1 cellular context compared by ENCODE assay signal in genomic region chr16:2911580-2912329, GRCh38.
TF ChIP-seq lines count a peak whose summit lies in the region.

TSS of gene FLYWCH1 (plus strand) at chr16:2911931. CDS start at chr16:2929686, 17,755 bp downstream.

TF ChIP-seq in HepG2, 621 proteins besides CTCF, POLR2A, EP300 and RAD21 (continued from another document and continues in another):
- TF ChIP-seq, protein P1, sequence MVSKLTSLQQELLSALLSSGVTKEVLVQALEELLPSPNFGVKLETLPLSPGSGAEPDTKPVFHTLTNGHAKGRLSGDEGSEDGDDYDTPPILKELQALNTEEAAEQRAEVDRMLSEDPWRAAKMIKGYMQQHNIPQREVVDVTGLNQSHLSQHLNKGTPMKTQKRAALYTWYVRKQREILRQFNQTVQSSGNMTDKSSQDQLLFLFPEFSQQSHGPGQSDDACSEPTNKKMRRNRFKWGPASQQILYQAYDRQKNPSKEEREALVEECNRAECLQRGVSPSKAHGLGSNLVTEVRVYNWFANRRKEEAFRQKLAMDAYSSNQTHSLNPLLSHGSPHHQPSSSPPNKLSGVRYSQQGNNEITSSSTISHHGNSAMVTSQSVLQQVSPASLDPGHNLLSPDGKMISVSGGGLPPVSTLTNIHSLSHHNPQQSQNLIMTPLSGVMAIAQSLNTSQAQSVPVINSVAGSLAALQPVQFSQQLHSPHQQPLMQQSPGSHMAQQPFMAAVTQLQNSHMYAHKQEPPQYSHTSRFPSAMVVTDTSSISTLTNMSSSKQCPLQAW (CRISPR knock-in tag; IDR thresholded peaks at IDR 0.05): peak; percentile 81; the same call in 1 of the 2 replicates
- TF ChIP-seq, protein P2, sequence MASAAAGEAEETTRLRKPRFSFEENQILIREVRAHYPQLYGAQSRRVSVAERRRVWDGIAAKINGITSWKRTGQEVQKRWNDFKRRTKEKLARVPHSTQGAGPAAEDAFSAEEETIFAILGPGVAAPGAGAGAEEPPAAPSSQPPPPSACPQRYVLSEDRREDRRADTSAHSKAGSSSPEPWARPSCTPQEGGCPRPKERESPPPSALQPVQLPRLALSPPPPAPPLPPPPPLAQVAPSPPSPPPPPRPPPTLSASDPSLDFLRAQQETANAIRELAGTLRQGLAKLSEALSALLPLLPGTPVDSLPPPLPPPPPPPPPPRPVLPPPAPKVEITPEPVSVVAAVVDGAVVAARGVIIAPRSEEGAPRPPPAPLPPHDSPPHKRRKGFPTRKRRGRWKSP (CRISPR knock-in tag; IDR thresholded peaks at IDR 0.05): 0 out of 2 replicates have a peak, but pooled peaks have one; percentile 32
- no peak for TF ChIP-seq ZNF414 (CRISPR knock-in tag; IDR thresholded peaks at IDR 0.05)
- TF ChIP-seq, protein P3, sequence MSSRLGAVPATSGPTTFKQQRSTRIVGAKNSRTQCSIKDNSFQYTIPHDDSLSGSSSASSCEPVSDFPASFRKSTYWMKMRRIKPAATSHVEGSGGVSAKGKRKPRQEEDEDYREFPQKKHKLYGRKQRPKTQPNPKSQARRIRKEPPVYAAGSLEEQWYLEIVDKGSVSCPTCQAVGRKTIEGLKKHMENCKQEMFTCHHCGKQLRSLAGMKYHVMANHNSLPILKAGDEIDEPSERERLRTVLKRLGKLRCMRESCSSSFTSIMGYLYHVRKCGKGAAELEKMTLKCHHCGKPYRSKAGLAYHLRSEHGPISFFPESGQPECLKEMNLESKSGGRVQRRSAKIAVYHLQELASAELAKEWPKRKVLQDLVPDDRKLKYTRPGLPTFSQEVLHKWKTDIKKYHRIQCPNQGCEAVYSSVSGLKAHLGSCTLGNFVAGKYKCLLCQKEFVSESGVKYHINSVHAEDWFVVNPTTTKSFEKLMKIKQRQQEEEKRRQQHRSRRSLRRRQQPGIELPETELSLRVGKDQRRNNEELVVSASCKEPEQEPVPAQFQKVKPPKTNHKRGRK (CRISPR knock-in tag; IDR thresholded peaks at IDR 0.05): no peak
- no peak for TF ChIP-seq TCF12 (IDR thresholded peaks at IDR 0.05)
- no peak for TF ChIP-seq TCF12 (CRISPR knock-in tag; IDR thresholded peaks at IDR 0.05)
- 0 out of 2 replicates have a peak, but pooled peaks have one; percentile 25 for TF ChIP-seq ZBTB3 (CRISPR knock-in tag; IDR thresholded peaks at IDR 0.05; ENCODE audit: borderline replicate concordance, low read depth)
- TF ChIP-seq ZNF230 (CRISPR knock-in tag; IDR thresholded peaks at IDR 0.05): no peak
- peak; percentile 66; the same call in 1 of the 2 replicates for TF ChIP-seq HNRNPUL1 (IDR thresholded peaks at IDR 0.05; ENCODE audit: low read depth, low read length)
- no peak for TF ChIP-seq SSRP1 (CRISPR knock-in tag; IDR thresholded peaks at IDR 0.05)
- peak; percentile 55; the same call in 1 of the 2 replicates for TF ChIP-seq SALL2 (CRISPR knock-in tag; IDR thresholded peaks at IDR 0.05)
- TF ChIP-seq KDM5A (IDR thresholded peaks at IDR 0.05; ENCODE audit: borderline replicate concordance, low read length): peak; percentile 72; the same call in 1 of the 2 replicates
- TF ChIP-seq, protein P4, sequence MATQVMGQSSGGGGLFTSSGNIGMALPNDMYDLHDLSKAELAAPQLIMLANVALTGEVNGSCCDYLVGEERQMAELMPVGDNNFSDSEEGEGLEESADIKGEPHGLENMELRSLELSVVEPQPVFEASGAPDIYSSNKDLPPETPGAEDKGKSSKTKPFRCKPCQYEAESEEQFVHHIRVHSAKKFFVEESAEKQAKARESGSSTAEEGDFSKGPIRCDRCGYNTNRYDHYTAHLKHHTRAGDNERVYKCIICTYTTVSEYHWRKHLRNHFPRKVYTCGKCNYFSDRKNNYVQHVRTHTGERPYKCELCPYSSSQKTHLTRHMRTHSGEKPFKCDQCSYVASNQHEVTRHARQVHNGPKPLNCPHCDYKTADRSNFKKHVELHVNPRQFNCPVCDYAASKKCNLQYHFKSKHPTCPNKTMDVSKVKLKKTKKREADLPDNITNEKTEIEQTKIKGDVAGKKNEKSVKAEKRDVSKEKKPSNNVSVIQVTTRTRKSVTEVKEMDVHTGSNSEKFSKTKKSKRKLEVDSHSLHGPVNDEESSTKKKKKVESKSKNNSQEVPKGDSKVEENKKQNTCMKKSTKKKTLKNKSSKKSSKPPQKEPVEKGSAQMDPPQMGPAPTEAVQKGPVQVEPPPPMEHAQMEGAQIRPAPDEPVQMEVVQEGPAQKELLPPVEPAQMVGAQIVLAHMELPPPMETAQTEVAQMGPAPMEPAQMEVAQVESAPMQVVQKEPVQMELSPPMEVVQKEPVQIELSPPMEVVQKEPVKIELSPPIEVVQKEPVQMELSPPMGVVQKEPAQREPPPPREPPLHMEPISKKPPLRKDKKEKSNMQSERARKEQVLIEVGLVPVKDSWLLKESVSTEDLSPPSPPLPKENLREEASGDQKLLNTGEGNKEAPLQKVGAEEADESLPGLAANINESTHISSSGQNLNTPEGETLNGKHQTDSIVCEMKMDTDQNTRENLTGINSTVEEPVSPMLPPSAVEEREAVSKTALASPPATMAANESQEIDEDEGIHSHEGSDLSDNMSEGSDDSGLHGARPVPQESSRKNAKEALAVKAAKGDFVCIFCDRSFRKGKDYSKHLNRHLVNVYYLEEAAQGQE (IDR thresholded peaks at IDR 0.05; ENCODE audit: borderline replicate concordance in 1 of 2, low read depth in 1 of 2, low read length in 2 of 2): no peak
- TF ChIP-seq ZXDC (CRISPR knock-in tag; IDR thresholded peaks at IDR 0.05): no peak
- no peak for TF ChIP-seq ZNF703 (CRISPR knock-in tag; IDR thresholded peaks at IDR 0.05; ENCODE audit: borderline replicate concordance)
- TF ChIP-seq, protein P5, sequence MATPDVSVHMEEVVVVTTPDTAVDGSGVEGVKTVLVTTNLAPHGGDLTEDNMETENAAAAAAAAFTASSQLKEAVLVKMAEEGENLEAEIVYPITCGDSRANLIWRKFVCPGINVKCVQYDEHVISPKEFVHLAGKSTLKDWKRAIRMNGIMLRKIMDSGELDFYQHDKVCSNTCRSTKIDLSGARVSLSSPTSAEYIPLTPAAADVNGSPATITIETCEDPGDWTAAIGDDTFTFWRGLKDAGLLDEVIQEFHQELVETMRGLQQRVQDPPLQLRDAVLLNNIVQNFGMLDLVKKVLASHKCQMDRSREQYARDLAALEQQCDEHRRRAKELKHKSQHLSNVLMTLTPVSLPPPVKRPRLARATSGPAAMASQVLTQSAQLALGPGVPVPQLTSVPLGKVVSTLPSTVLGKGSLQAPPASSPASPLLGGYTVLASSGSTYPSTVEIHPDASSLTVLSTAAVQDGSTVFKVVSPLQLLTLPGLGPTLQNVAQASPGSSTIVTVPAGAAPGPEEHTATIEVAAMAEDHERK (CRISPR knock-in tag; IDR thresholded peaks at IDR 0.05; ENCODE audit: low read depth): peak; percentile 72
- TF ChIP-seq, protein P6, sequence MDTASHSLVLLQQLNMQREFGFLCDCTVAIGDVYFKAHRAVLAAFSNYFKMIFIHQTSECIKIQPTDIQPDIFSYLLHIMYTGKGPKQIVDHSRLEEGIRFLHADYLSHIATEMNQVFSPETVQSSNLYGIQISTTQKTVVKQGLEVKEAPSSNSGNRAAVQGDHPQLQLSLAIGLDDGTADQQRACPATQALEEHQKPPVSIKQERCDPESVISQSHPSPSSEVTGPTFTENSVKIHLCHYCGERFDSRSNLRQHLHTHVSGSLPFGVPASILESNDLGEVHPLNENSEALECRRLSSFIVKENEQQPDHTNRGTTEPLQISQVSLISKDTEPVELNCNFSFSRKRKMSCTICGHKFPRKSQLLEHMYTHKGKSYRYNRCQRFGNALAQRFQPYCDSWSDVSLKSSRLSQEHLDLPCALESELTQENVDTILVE (CRISPR knock-in tag; IDR thresholded peaks at IDR 0.05): 0 out of 2 replicates have a peak, but pooled peaks have one; percentile 46
- TF ChIP-seq AHDC1 (CRISPR knock-in tag; IDR thresholded peaks at IDR 0.05; ENCODE audit: borderline replicate concordance): no peak
- TF ChIP-seq, protein P7, sequence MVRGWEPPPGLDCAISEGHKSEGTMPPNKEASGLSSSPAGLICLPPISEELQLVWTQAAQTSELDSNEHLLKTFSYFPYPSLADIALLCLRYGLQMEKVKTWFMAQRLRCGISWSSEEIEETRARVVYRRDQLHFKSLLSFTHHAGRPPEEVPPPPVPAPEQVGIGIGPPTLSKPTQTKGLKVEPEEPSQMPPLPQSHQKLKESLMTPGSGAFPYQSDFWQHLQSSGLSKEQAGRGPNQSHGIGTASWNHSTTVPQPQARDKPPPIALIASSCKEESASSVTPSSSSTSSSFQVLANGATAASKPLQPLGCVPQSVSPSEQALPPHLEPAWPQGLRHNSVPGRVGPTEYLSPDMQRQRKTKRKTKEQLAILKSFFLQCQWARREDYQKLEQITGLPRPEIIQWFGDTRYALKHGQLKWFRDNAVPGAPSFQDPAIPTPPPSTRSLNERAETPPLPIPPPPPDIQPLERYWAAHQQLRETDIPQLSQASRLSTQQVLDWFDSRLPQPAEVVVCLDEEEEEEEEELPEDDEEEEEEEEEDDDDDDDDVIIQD (CRISPR knock-in tag; IDR thresholded peaks at IDR 0.05; ENCODE audit: low read depth): 0 out of 2 replicates have a peak, but pooled peaks have one; percentile 38
- TF ChIP-seq TAF1 (CRISPR knock-in tag; IDR thresholded peaks at IDR 0.05): peak; percentile 39; the same call in 1 of the 2 replicates
- no peak for TF ChIP-seq ETS1 (CRISPR knock-in tag; IDR thresholded peaks at IDR 0.05)
- TF ChIP-seq, protein P8, sequence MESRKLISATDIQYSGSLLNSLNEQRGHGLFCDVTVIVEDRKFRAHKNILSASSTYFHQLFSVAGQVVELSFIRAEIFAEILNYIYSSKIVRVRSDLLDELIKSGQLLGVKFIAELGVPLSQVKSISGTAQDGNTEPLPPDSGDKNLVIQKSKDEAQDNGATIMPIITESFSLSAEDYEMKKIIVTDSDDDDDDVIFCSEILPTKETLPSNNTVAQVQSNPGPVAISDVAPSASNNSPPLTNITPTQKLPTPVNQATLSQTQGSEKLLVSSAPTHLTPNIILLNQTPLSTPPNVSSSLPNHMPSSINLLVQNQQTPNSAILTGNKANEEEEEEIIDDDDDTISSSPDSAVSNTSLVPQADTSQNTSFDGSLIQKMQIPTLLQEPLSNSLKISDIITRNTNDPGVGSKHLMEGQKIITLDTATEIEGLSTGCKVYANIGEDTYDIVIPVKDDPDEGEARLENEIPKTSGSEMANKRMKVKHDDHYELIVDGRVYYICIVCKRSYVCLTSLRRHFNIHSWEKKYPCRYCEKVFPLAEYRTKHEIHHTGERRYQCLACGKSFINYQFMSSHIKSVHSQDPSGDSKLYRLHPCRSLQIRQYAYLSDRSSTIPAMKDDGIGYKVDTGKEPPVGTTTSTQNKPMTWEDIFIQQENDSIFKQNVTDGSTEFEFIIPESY (CRISPR knock-in tag; IDR thresholded peaks at IDR 0.05): peak; percentile 21; the same call in 1 of the 2 replicates
- no peak for TF ChIP-seq ZNF17 (CRISPR knock-in tag; IDR thresholded peaks at IDR 0.05)
